In the genomic region with DNA sequence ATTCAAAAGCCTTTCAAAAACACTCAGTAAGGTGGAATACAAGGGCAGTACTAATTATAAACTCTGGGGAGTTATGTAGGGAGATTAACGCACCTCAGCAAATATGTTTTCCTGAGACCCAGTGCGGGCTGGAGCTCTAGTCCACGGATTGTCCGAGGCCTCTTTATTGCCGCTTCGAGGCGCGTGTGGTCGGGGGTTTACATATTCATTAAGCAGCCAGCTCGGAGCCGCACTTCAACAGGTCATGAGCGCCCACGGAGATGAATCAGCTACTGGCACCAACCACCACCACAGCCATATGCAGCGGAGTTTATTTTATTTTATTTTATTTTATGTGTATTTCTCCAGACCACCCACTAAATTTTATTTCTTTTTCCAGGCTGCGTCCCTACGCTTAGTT, we compare ENCODE assay signal across 1 cellular context.
TF ChIP-seq lines count a peak whose summit lies in the region.

No MANE protein-coding gene starts in this region.

TF ChIP-seq in WTC11, 78 proteins besides CTCF, POLR2A, EP300 and RAD21 (continued from another document):
- TF ChIP-seq, protein P1, sequence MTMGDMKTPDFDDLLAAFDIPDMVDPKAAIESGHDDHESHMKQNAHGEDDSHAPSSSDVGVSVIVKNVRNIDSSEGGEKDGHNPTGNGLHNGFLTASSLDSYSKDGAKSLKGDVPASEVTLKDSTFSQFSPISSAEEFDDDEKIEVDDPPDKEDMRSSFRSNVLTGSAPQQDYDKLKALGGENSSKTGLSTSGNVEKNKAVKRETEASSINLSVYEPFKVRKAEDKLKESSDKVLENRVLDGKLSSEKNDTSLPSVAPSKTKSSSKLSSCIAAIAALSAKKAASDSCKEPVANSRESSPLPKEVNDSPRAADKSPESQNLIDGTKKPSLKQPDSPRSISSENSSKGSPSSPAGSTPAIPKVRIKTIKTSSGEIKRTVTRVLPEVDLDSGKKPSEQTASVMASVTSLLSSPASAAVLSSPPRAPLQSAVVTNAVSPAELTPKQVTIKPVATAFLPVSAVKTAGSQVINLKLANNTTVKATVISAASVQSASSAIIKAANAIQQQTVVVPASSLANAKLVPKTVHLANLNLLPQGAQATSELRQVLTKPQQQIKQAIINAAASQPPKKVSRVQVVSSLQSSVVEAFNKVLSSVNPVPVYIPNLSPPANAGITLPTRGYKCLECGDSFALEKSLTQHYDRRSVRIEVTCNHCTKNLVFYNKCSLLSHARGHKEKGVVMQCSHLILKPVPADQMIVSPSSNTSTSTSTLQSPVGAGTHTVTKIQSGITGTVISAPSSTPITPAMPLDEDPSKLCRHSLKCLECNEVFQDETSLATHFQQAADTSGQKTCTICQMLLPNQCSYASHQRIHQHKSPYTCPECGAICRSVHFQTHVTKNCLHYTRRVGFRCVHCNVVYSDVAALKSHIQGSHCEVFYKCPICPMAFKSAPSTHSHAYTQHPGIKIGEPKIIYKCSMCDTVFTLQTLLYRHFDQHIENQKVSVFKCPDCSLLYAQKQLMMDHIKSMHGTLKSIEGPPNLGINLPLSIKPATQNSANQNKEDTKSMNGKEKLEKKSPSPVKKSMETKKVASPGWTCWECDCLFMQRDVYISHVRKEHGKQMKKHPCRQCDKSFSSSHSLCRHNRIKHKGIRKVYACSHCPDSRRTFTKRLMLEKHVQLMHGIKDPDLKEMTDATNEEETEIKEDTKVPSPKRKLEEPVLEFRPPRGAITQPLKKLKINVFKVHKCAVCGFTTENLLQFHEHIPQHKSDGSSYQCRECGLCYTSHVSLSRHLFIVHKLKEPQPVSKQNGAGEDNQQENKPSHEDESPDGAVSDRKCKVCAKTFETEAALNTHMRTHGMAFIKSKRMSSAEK (CRISPR knock-in tag; IDR thresholded peaks at IDR 0.05; ENCODE audit: borderline replicate concordance), result no peak
- TF ChIP-seq ZNF232 (CRISPR knock-in tag; IDR thresholded peaks at IDR 0.05) (no peak), GABPB1 (CRISPR knock-in tag; IDR thresholded peaks at IDR 0.05) (no peak), ZNF121 (CRISPR knock-in tag; IDR thresholded peaks at IDR 0.05) (no peak), NFE2L1 (CRISPR knock-in tag; IDR thresholded peaks at IDR 0.05) (no peak), ZNF671 (CRISPR knock-in tag; IDR thresholded peaks at IDR 0.05) (no peak), NR1H2 (CRISPR knock-in tag; IDR thresholded peaks at IDR 0.05) (no peak), FOXJ3 (CRISPR knock-in tag; IDR thresholded peaks at IDR 0.05; ENCODE audit: borderline replicate concordance) (no peak), NFYB (CRISPR knock-in tag; conservative IDR thresholded peaks at IDR 0.05; ENCODE audit: low read depth) (no peak), MAX (CRISPR knock-in tag; IDR thresholded peaks at IDR 0.05) (no peak), IRF1 (CRISPR knock-in tag; IDR thresholded peaks at IDR 0.05) (no peak), SP1 (CRISPR knock-in tag; conservative IDR thresholded peaks at IDR 0.05) (no peak), KAT7 (CRISPR knock-in tag; IDR thresholded peaks at IDR 0.05; ENCODE audit: borderline replicate concordance) (no peak), ZNF219 (CRISPR knock-in tag; IDR thresholded peaks at IDR 0.05; ENCODE audit: borderline replicate concordance) (no peak)
TF ChIP-seq in WTC11: peak in this region for 0.
